In genomic region chr11:72081184-72081644, GRCh38 we compare ENCODE assay signal across 8 cellular contexts. TPM values are rescaled to one million over a fixed set of nuclear protein-coding genes. Genes with fewer than 3 reads are reported as not detected.
DNase-seq lines count a peak whose midpoint lies in the region; ATAC-seq and TF ChIP-seq lines count a peak whose summit lies in the region.

No MANE protein-coding gene starts in this region.

- 66 to 73% methylated on average over 21 of the region's 21 CpGs for WGBS in esophagus, 2 donors

- peaks cover 40% of the 10 kb centered on the region for H3K79me2 ChIP-seq in DOHH2 (ENCODE audit: control insufficient read depth, low read length)
- H3K79me2 ChIP-seq in parathyroid adenoma, result peaks cover 4% of the 10 kb centered on the region

- H3K4me1 ChIP-seq in DOHH2 (ENCODE audit: control insufficient read depth, low read length) (peaks cover 42% of the 10 kb centered on the region), RWPE2 (ENCODE audit: insufficient read depth, poor library complexity, severe bottlenecking) (peaks cover 25% of the 10 kb centered on the region), esophagus (ENCODE audit: control insufficient read depth in 2 of 2, insufficient read depth in 2 of 2, low read length in 1 of 2) (peaks cover 0 to 7% of the 10 kb centered on the region in 2 donors), parathyroid adenoma (peaks cover 4% of the 10 kb centered on the region)

- no peak overlapping the region for H3K9ac ChIP-seq in parathyroid adenoma

- DNase-seq in RWPE2 (ENCODE audit: low spot score) (no peak), HUDEP-2 (lab: John Stamatoyannopoulos, UW; ENCODE audit: unreplicated experiment in 76 of 76) (no peak), SW480 (ENCODE audit: low spot score) (no peak), KBM-7 (no peak), CD1c-positive myeloid dendritic cell (ENCODE audit: extremely low spot score) (no peak)

- H4K20me1 ChIP-seq in DOHH2 (ENCODE audit: control insufficient read depth, insufficient read depth, low read depth, low read length), result 0 out of 2 replicates have a peak, but pooled peaks cover 5% of the 10 kb centered on the region

- in situ Hi-C loops in KBM-7 (cut with MboI; ENCODE audit: low pct_unique_long_range_greater_than_20kb, low sequenced_read_pairs), result no loop called here

- H3K4me3 ChIP-seq in DOHH2 (ENCODE audit: low read length) (peak overlapping the region; percentile 80), RWPE2 (ENCODE audit: severe bottlenecking) (peak overlapping the region; percentile 56), esophagus (ENCODE audit: low read depth in 1 of 2, low read length in 2 of 2) (peak overlapping the region; percentile 45 to 53), parathyroid adenoma (ENCODE audit: low read depth, low read length) (peak overlapping the region; percentile 64)

- no peak for ATAC-seq in RWPE2 (ENCODE audit: low read depth)

- H3K9me2 ChIP-seq in DOHH2 (replicated peaks; ENCODE audit: control insufficient read depth, low read length), result no peaks in the 10 kb centered on the region

- peaks cover 11% of the 10 kb centered on the region for H3K36me3 ChIP-seq in DOHH2 (ENCODE audit: control insufficient read depth, low read length)
- peaks cover 10% of the 10 kb centered on the region for H3K36me3 ChIP-seq in RWPE2 (ENCODE audit: low read depth)
- no peaks in the 10 kb centered on the region for H3K36me3 ChIP-seq in esophagus (ENCODE audit: control insufficient read depth in 2 of 2, insufficient read depth in 2 of 2, low read length in 1 of 2)
- no peaks in the 10 kb centered on the region for H3K36me3 ChIP-seq in parathyroid adenoma (ENCODE audit: control insufficient read depth, insufficient read depth, low read length)

- H3K27me3 ChIP-seq in DOHH2 (ENCODE audit: control insufficient read depth, low read length) (no peaks in the 10 kb centered on the region), RWPE2 (ENCODE audit: insufficient read depth, poor library complexity, severe bottlenecking) (no peaks in the 10 kb centered on the region), esophagus (ENCODE audit: control insufficient read depth in 1 of 2, insufficient read depth in 2 of 2, low read length in 2 of 2) (no peaks in the 10 kb centered on the region), parathyroid adenoma (ENCODE audit: control insufficient read depth, insufficient read depth, low read length) (no peaks in the 10 kb centered on the region)

- H3F3A ChIP-seq in DOHH2 (ENCODE audit: control insufficient read depth, insufficient read depth), result peaks cover 5% of the 10 kb centered on the region; the same call in 1 of the 2 replicates

- H3K4me2 ChIP-seq in DOHH2 (ENCODE audit: low read length) (peak overlapping the region; percentile 81), parathyroid adenoma (ENCODE audit: low read length) (peak overlapping the region; percentile 89)

- TF ChIP-seq CTCF in DOHH2 (IDR thresholded peaks at IDR 0.05; ENCODE audit: low read depth, low read length, poor library complexity, severe bottlenecking) (no peak), RWPE2 (IDR thresholded peaks at IDR 0.05; ENCODE audit: poor library complexity, severe bottlenecking) (no peak), parathyroid adenoma (IDR thresholded peaks at IDR 0.05) (no peak)

- H2AFZ ChIP-seq in parathyroid adenoma, result peak overlapping the region; percentile 82

- H3K9me3 ChIP-seq in DOHH2 (ENCODE audit: control insufficient read depth, insufficient read depth, low read length) (no peaks in the 10 kb centered on the region), RWPE2 (ENCODE audit: severe bottlenecking) (no peaks in the 10 kb centered on the region), esophagus (ENCODE audit: control insufficient read depth in 2 of 2, insufficient read depth in 1 of 2, low read depth in 1 of 2, low read length in 1 of 2) (no peaks in the 10 kb centered on the region), parathyroid adenoma (ENCODE audit: control insufficient read depth, low read length) (no peaks in the 10 kb centered on the region)

- H3K27ac ChIP-seq in DOHH2 (ENCODE audit: low read depth, low read length), result peak overlapping the region; percentile 34; the same call in 1 of the 2 replicates
- H3K27ac ChIP-seq in RWPE2 (ENCODE audit: poor library complexity, severe bottlenecking), result peak overlapping the region; percentile 68
- H3K27ac ChIP-seq in esophagus (ENCODE audit: low read depth in 2 of 2, low read length in 1 of 2), result peak overlapping the region; percentile 95 to 97
- peak overlapping the region; percentile 93 for H3K27ac ChIP-seq in parathyroid adenoma

RNA-seq across cellular contexts. Expression of gene LRRC51, which starts 0.6 kb away (rescaled TPM):
- 1 to 10 TPM; 3.1 to 4.6 TPM for polyA plus RNA-seq in esophagus

RNA-seq across cellular contexts. Expression of gene NUMA1, which starts 0.9 kb away (rescaled TPM):
- polyA plus RNA-seq in esophagus, result 100 to 1,000 TPM; 108 to 205 TPM

RNA-seq across cellular contexts. Expression of gene LAMTOR1, which starts 21.9 kb away (rescaled TPM):
- polyA plus RNA-seq in esophagus, result 100 to 1,000 TPM in 1 of 2 donors, 10 to 100 TPM in 1; 50.6 to 109 TPM

RNA-seq across cellular contexts. Expression of gene TOMT, which starts 24.5 kb away (rescaled TPM):
- polyA plus RNA-seq in esophagus, result not detected

RNA-seq across cellular contexts. Expression of gene ANAPC15, which starts 31.3 kb away (rescaled TPM):
- polyA plus RNA-seq in esophagus, result 10 to 100 TPM; 46.8 to 60.0 TPM

Comparison
In these comparisons a context has a peak if more than half of its experiments do, and no peak if none do; other contexts are left out.
1. H3K27ac ChIP-seq: peak in every context shown above with its lines; median percentile 96 in esophagus; 93 in parathyroid adenoma; 68 in RWPE2; 34 in DOHH2.